Comparison of ENCODE assay signal across 9 cellular contexts in the genomic region with DNA sequence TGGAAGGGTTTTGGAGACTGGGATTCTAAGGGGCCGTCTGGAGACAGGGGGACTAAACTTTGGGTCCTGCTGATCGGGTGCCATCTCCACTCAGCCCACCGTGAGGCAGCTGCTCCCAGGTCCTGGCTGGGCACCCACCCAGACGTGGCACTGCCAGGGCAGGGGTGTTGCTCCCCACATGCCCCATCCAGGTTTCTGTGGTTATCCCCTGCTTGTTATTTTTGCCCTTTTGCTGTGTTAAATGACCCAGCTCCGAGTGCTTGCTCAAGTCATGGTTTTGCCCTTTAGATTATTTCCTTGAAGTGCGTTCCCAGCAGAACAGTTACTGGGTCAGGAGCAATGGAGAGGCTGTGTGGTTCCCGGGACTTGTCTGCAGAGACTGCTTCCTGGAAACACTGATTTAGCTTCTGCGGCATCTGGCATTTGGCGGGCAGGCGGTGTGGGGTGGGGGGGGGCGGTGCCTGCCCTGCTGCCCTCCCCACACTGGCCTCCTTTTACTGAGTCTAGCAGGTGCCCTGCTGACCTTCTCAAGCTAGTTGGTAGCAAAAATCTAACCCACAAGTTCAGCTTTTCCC. TPM values are rescaled to one million over a fixed set of nuclear protein-coding genes. Genes with fewer than 3 reads are reported as not detected.
A peak's percentile ranks its signal among the peaks of the same experiment; 100 is the strongest.
DNase-seq lines count a peak whose midpoint lies in the region; ATAC-seq lines count a peak whose summit lies in the region.
"Had no signal": no experiment of that assay in that cellular context is flagged by ENCODE, and none has a peak within 500 bp of the region (broad histone marks: within the 10 kb centered on the region; RNA-seq: fewer than 3 reads in every experiment).

No MANE protein-coding gene starts in this region.

- ATAC-seq in activated naive CD8-positive, alpha-beta T cell treated with anti-CD3 and anti-CD28 coated beads, Interleukin-2, amount 10 ng/mL, durations not matched to agents 7 days and 5 days (ENCODE audit: low read depth), result no peak
- ATAC-seq in right cardiac atrium, result peak in 1 of 2 donors; percentile 4

- peaks cover 26% of the 10 kb centered on the region for H3K4me1 ChIP-seq in right cardiac atrium (ENCODE audit: control insufficient read depth, insufficient read depth, low read length)

- H3K36me3 Mint-ChIP-seq in activated naive CD8-positive, alpha-beta T cell treated with anti-CD3 and anti-CD28 coated beads, Interleukin-2, amount 10 ng/mL, durations not matched to agents 7 days and 5 days, result peaks cover 7% of the 10 kb centered on the region

- peak overlapping the region; percentile 72 for H3K4me3 Mint-ChIP-seq in activated naive CD8-positive, alpha-beta T cell treated with anti-CD3 and anti-CD28 coated beads, Interleukin-2, amount 10 ng/mL, durations not matched to agents 7 days and 5 days

- no peaks in the 10 kb centered on the region for H3K9me3 Mint-ChIP-seq in activated naive CD8-positive, alpha-beta T cell treated with anti-CD3 and anti-CD28 coated beads, Interleukin-2, amount 10 ng/mL, durations not matched to agents 7 days and 5 days

- peaks cover 27% of the 10 kb centered on the region for H3K4me1 Mint-ChIP-seq in activated naive CD8-positive, alpha-beta T cell treated with anti-CD3 and anti-CD28 coated beads, Interleukin-2, amount 10 ng/mL, durations not matched to agents 7 days and 5 days

- intact Hi-C loops in right cardiac atrium (cut with DNase I), result loop anchor here in 1 of 4 donors (5.0 kb wide), 1 partner anchor 35 kb away; no protein-coding TSS in a partner anchor

- WGBS in right cardiac atrium, result 22% methylated on average over 11 of the region's 11 CpGs

- DNase-seq in D341Med (ENCODE audit: low spot score) (peak; percentile 25), right cardiac atrium (peak in 1 of 3 donors; percentile 68), renal cortical epithelial cell (ENCODE audit: low read depth) (peak; percentile 70), superior temporal gyrus (ENCODE audit: extremely low spot score) (no peak), HT-29 (ENCODE audit: low spot score) (no peak), mesenteric fat pad (ENCODE audit: low spot score) (no peak), DMS153 (lab: John Stamatoyannopoulos, UW) (no peak)
- no peak for DNase-seq in activated naive CD8-positive, alpha-beta T cell treated with anti-CD3 and anti-CD28 coated beads, Interleukin-2, amount 10 ng/mL, durations not matched to agents 7 days and 5 days
- DNase-seq: NCI-H2171 treated with DMSO at 0.1 percent for 48 hours had no signal

- peak overlapping the region; percentile 68 for H3K27ac ChIP-seq in right cardiac atrium (ENCODE audit: low read length)

- no peak overlapping the region for H3K4me3 ChIP-seq in right cardiac atrium (ENCODE audit: low read length)

- POLR2A ChIA-PET in activated naive CD8-positive, alpha-beta T cell treated with anti-CD3 and anti-CD28 coated beads, Interleukin-2, amount 10 ng/mL, durations not matched to agents 7 days and 5 days (lab: Charles Lee), result interaction anchor here (0.6 to 1.5 kb wide), 5 partner anchors 21 to 272 kb away, joined by 3 to 6 read pairs (median 3); a partner anchor contains a TSS

- peak overlapping the region; percentile 80 for H3K27ac Mint-ChIP-seq in activated naive CD8-positive, alpha-beta T cell treated with anti-CD3 and anti-CD28 coated beads, Interleukin-2, amount 10 ng/mL, durations not matched to agents 7 days and 5 days

- no peaks in the 10 kb centered on the region for H3K27me3 ChIP-seq in right cardiac atrium (ENCODE audit: control insufficient read depth, insufficient read depth)

- H3K9me3 ChIP-seq in right cardiac atrium (ENCODE audit: control insufficient read depth, low read length), result no peaks in the 10 kb centered on the region

- H3K27me3 Mint-ChIP-seq in activated naive CD8-positive, alpha-beta T cell treated with anti-CD3 and anti-CD28 coated beads, Interleukin-2, amount 10 ng/mL, durations not matched to agents 7 days and 5 days, result no peaks in the 10 kb centered on the region

RNA-seq across cellular contexts. Expression of a gene that starts 1.9 kb away (rescaled TPM):
- 100 to 1,000 TPM in 1 of 2 experiments, 10 to 100 TPM in 1; 98.8 to 103 TPM for total RNA-seq in activated naive CD8-positive, alpha-beta T cell treated with anti-CD3 and anti-CD28 coated beads, Interleukin-2, amount 10 ng/mL, durations not matched to agents 7 days and 5 days
- 100 to 1,000 TPM; 145 to 201 (median 158) TPM for total RNA-seq in right cardiac atrium
- 157 TPM for polyA plus RNA-seq in right cardiac atrium
- 29.3 and 151 TPM in 2 replicates for total RNA-seq in renal cortical epithelial cell
- 24.0 and 37.1 TPM in 2 replicates for total RNA-seq in HT-29 (2014; rRNA removed; shearing (Covaris generic))
- 100 TPM for total RNA-seq in mesenteric fat pad

RNA-seq across cellular contexts. Expression of a gene that starts 21.0 kb away (rescaled TPM):
- 10 to 100 TPM; 23.9 to 25.0 TPM for total RNA-seq in activated naive CD8-positive, alpha-beta T cell treated with anti-CD3 and anti-CD28 coated beads, Interleukin-2, amount 10 ng/mL, durations not matched to agents 7 days and 5 days
- total RNA-seq in right cardiac atrium, result 100 to 1,000 TPM in 3 of 4 donors, 10 to 100 TPM in 1; 94.2 to 106 (median 104) TPM
- polyA plus RNA-seq in right cardiac atrium, result 107 TPM
- total RNA-seq in renal cortical epithelial cell, result 74.8 and 186 TPM in 2 replicates
- total RNA-seq in HT-29 (2014; rRNA removed; shearing (Covaris generic)), result 20.0 and 25.2 TPM in 2 replicates
- 101 TPM for total RNA-seq in mesenteric fat pad

RNA-seq across cellular contexts. Expression of a gene that starts 28.1 kb away (rescaled TPM):
- total RNA-seq in activated naive CD8-positive, alpha-beta T cell treated with anti-CD3 and anti-CD28 coated beads, Interleukin-2, amount 10 ng/mL, durations not matched to agents 7 days and 5 days, result under 1 TPM in 1 of 2 experiments, not detected in 1; 0.64 TPM
- total RNA-seq in right cardiac atrium (10 to 100 TPM in 1 of 4 donors, 1 to 10 TPM in 3; 5.9 to 89.3 (median 7.8) TPM), renal cortical epithelial cell (17.2 and 34.9 TPM in 2 replicates), mesenteric fat pad (753 TPM)
- polyA plus RNA-seq in right cardiac atrium, result 24.1 TPM
- 0.20 TPM in 1 of 2 replicates, not detected in the other for total RNA-seq in HT-29 (2014; rRNA removed; shearing (Covaris generic))

RNA-seq across cellular contexts. Expression of a gene that starts 49.0 kb away (rescaled TPM):
- 1 to 10 TPM; 4.5 to 4.8 TPM for total RNA-seq in activated naive CD8-positive, alpha-beta T cell treated with anti-CD3 and anti-CD28 coated beads, Interleukin-2, amount 10 ng/mL, durations not matched to agents 7 days and 5 days
- total RNA-seq in right cardiac atrium, result 10 to 100 TPM; 10.1 to 14.0 (median 13.2) TPM
- polyA plus RNA-seq in right cardiac atrium, result 12.5 TPM
- total RNA-seq in renal cortical epithelial cell, result 0.45 and 1.0 TPM in 2 replicates
- 0.23 and 1.4 TPM in 2 replicates for total RNA-seq in HT-29 (2014; rRNA removed; shearing (Covaris generic))
- total RNA-seq in mesenteric fat pad, result 28.6 TPM

RNA-seq across cellular contexts. Expression of a gene that starts 52.7 kb away (rescaled TPM):
- 100 to 1,000 TPM; 188 to 198 TPM for total RNA-seq in activated naive CD8-positive, alpha-beta T cell treated with anti-CD3 and anti-CD28 coated beads, Interleukin-2, amount 10 ng/mL, durations not matched to agents 7 days and 5 days
- 100 to 1,000 TPM; 106 to 128 (median 120) TPM for total RNA-seq in right cardiac atrium
- polyA plus RNA-seq in right cardiac atrium, result 67.9 TPM
- 35.8 and 98.8 TPM in 2 replicates for total RNA-seq in renal cortical epithelial cell
- total RNA-seq in HT-29 (2014; rRNA removed; shearing (Covaris generic)), result 162 and 178 TPM in 2 replicates
- total RNA-seq in mesenteric fat pad, result 145 TPM

Comparison
In these comparisons a context has a peak if more than half of its experiments do, and no peak if none do; other contexts are left out.
1. DNase-seq: peak in D341Med (single experiment) and renal cortical epithelial cell (single experiment); none in activated naive CD8-positive, alpha-beta T cell treated with anti-CD3 and anti-CD28 coated beads, Interleukin-2, amount 10 ng/mL, durations not matched to agents 7 days and 5 days (single experiment), superior temporal gyrus (single experiment), HT-29 (single experiment), mesenteric fat pad (single experiment) and DMS153 (single experiment).